In genomic region chr5:149777382-149777781, GRCh38 we compare ENCODE assay signal across 12 cellular contexts. TPM values are rescaled to one million over a fixed set of nuclear protein-coding genes. Genes with fewer than 3 reads are reported as not detected.
DNase-seq lines count a peak whose midpoint lies in the region; ATAC-seq and TF ChIP-seq lines count a peak whose summit lies in the region.
"Had no signal": no experiment of that assay in that cellular context is flagged by ENCODE, and none has a peak within 500 bp of the region (broad histone marks: within the 10 kb centered on the region; RNA-seq: fewer than 3 reads in every experiment).

No MANE protein-coding gene starts in this region.

- H3K9ac ChIP-seq in BLaER1 (no peak overlapping the region), MM.1S (ENCODE audit: low read length) (peak overlapping the region; percentile 24; the same call in 1 of the 2 replicates)

- H3K27me3 ChIP-seq in BLaER1 = no peaks in the 10 kb centered on the region; the same call in 1 of the 2 replicates
- no peaks in the 10 kb centered on the region for H3K27me3 ChIP-seq in MM.1S (replicated peaks; ENCODE audit: insufficient read depth, low read length)
- H3K27me3 ChIP-seq in prostate gland (replicated peaks; ENCODE audit: insufficient read depth) = no peaks in the 10 kb centered on the region
- H3K27me3 ChIP-seq in effector memory CD4-positive, alpha-beta T cell (replicated peaks; ENCODE audit: control insufficient read depth, insufficient read depth, low read length, poor library complexity, severe bottlenecking) = no peaks in the 10 kb centered on the region
- H3K27me3 ChIP-seq: upper lobe of left lung had no signal

- TF ChIP-seq POLR2A in prostate gland (IDR thresholded peaks at IDR 0.05) = no peak
- TF ChIP-seq POLR2A in erythroblast (IDR thresholded peaks at IDR 0.05; ENCODE audit: low read length) = no peak

- intact Hi-C loops in left cardiac atrium (cut with DNase I) = no loop called here
- intact Hi-C loops in prostate gland (cut with DNase I) = loop anchor here (1.0 to 5.0 kb wide), 2 partner anchors 47 to 50 kb away; partner anchors contain the start of gene PPARGC1B

- H3F3A ChIP-seq in MM.1S (ENCODE audit: insufficient read depth, low read length) = peaks cover 47% of the 10 kb centered on the region

- no peak overlapping the region for H3K27ac ChIP-seq in BLaER1
- peak overlapping the region; percentile 71 for H3K27ac ChIP-seq in MM.1S (ENCODE audit: low read length)
- peak overlapping the region; percentile 46 to 53 for H3K27ac ChIP-seq in prostate gland
- no peak overlapping the region for H3K27ac ChIP-seq in effector memory CD4-positive, alpha-beta T cell (ENCODE audit: insufficient read depth, low read length, poor library complexity, severe bottlenecking)

- no peak overlapping the region for H3K4me3 ChIP-seq in BLaER1
- H3K4me3 ChIP-seq in MM.1S (ENCODE audit: low read length) = no peak overlapping the region
- no peak overlapping the region for H3K4me3 ChIP-seq in prostate gland
- no peak overlapping the region for H3K4me3 ChIP-seq in effector memory CD4-positive, alpha-beta T cell (ENCODE audit: insufficient read depth, low read depth, low read length, poor library complexity, severe bottlenecking)
- H3K4me3 ChIP-seq: upper lobe of left lung had no signal

- TF ChIP-seq CTCF in MM.1S (IDR thresholded peaks at IDR 0.05; ENCODE audit: low read length) (no peak), prostate gland (IDR thresholded peaks at IDR 0.05) (no peak)

- H3K4me2 ChIP-seq in BLaER1 = peak overlapping the region; percentile 51
- H3K4me2 ChIP-seq in MM.1S (ENCODE audit: low read depth, low read length) = peak overlapping the region; percentile 68

- DNase-seq in MM.1S (no peak), left cardiac atrium (no peak), prostate gland (ENCODE audit: low spot score) (no peak), erythroblast (lab: John Stamatoyannopoulos, UW) (no peak), occipital lobe (lab: John Stamatoyannopoulos, UW) (no peak)
- no peak for DNase-seq in effector memory CD4-positive, alpha-beta T cell
- DNase-seq: activated CD8-positive, alpha-beta memory T cell treated with anti-CD3 and anti-CD28 coated beads, Interleukin-2, amount 50 U/mL, for 4 hours; NCI-H187 had no signal

- 42% methylated on average over 5 of the region's 5 CpGs for WGBS in prostate gland

- H3K9me2 ChIP-seq in MM.1S (replicated peaks; ENCODE audit: insufficient read depth, low read length) = no peaks in the 10 kb centered on the region

- H3K4me1 ChIP-seq in BLaER1 (peaks cover 25% of the 10 kb centered on the region), MM.1S (ENCODE audit: low read length) (peaks cover 59% of the 10 kb centered on the region), prostate gland (replicated peaks) (peaks cover 5% of the 10 kb centered on the region)
- H3K4me1 ChIP-seq in effector memory CD4-positive, alpha-beta T cell (ENCODE audit: control insufficient read depth, insufficient read depth, low read length, poor library complexity, severe bottlenecking) = no peaks in the 10 kb centered on the region

- H3K36me3 ChIP-seq in BLaER1 (peaks cover 23% of the 10 kb centered on the region), MM.1S (replicated peaks; ENCODE audit: insufficient read depth, low read length) (no peaks in the 10 kb centered on the region), prostate gland (no peaks in the 10 kb centered on the region)
- H3K36me3 ChIP-seq in effector memory CD4-positive, alpha-beta T cell (ENCODE audit: control insufficient read depth, insufficient read depth, low read length) = no peaks in the 10 kb centered on the region
- H3K36me3 ChIP-seq: upper lobe of left lung had no signal

- H4K20me1 ChIP-seq in BLaER1 (peaks cover 94% of the 10 kb centered on the region), MM.1S (ENCODE audit: insufficient read depth, low read length) (no peaks in the 10 kb centered on the region)

- no peak overlapping the region for H2AFZ ChIP-seq in MM.1S (ENCODE audit: low read length)

- peaks cover 90% of the 10 kb centered on the region for H3K79me2 ChIP-seq in MM.1S (ENCODE audit: low read length)

- H3K9me3 ChIP-seq in BLaER1 (peaks cover 26% of the 10 kb centered on the region), MM.1S (replicated peaks; ENCODE audit: insufficient read depth, low read length) (no peaks in the 10 kb centered on the region), prostate gland (no peaks in the 10 kb centered on the region)
- H3K9me3 ChIP-seq in effector memory CD4-positive, alpha-beta T cell (ENCODE audit: control insufficient read depth, low read length) = no peaks in the 10 kb centered on the region

- peak; percentile 12 to 13 for ATAC-seq in left cardiac atrium
- ATAC-seq in activated CD4-positive, CD25-positive, alpha-beta regulatory T cell treated with anti-CD3 and anti-CD28 coated beads, Interleukin-2, amount 50 U/mL, for 24 hours = no peak
- ATAC-seq: sciatic nerve had no signal

RNA-seq across cellular contexts. Expression of gene PPARGC1B, which starts 47.3 kb away (rescaled TPM):
- total RNA-seq in left cardiac atrium = 10 to 100 TPM; 11.8 to 12.5 TPM
- 1 to 10 TPM; 4.2 to 5.8 TPM for total RNA-seq in prostate gland
- total RNA-seq in occipital lobe = 0.47 TPM

Comparison
In these comparisons a context has a peak if more than half of its experiments do, and no peak if none do; other contexts are left out.
1. H3K27ac ChIP-seq: peak in MM.1S (single experiment) and prostate gland (2 of 2); none in BLaER1 (single experiment) and effector memory CD4-positive, alpha-beta T cell (single experiment).
2. ATAC-seq: peak in left cardiac atrium (2 of 2); none in activated CD4-positive, CD25-positive, alpha-beta regulatory T cell treated with anti-CD3 and anti-CD28 coated beads, Interleukin-2, amount 50 U/mL, for 24 hours (0 of 2).